20 cellular contexts compared by ENCODE assay signal in genomic region chr7:96284240-96284639, GRCh38.
"Had no signal": no experiment of that assay in that cellular context is flagged by ENCODE, and none has a peak within 500 bp of the region (broad histone marks: within the 10 kb centered on the region; RNA-seq: fewer than 3 reads in every experiment).

No MANE protein-coding gene starts in this region.

- H3K27me3 Mint-ChIP-seq: activated CD4-positive, alpha-beta memory T cell treated with anti-CD3 and anti-CD28 coated beads for 36 hours; activated naive CD8-positive, alpha-beta T cell treated with anti-CD3 and anti-CD28 coated beads, Interleukin-2, amount 10 ng/mL, durations not matched to agents 7 days and 5 days; T-helper 17 cell had no signal

- H3K4me3 Mint-ChIP-seq: activated CD4-positive, alpha-beta memory T cell treated with anti-CD3 and anti-CD28 coated beads for 36 hours; activated naive CD8-positive, alpha-beta T cell treated with anti-CD3 and anti-CD28 coated beads, Interleukin-2, amount 10 ng/mL, durations not matched to agents 7 days and 5 days had no signal

- DNase-seq: activated CD8-positive, alpha-beta memory T cell treated with anti-CD3 and anti-CD28 coated beads for 24 hours; activated effector memory CD4-positive, alpha-beta T cell treated with Interleukin-2 at 50 U/mL for 16 hours; activated naive CD4-positive, alpha-beta T cell; activated naive CD8-positive, alpha-beta T cell treated with anti-CD3 and anti-CD28 coated beads, Interleukin-2, amount 10 ng/mL, durations not matched to agents 7 days and 5 days; activated T-cell treated with anti-CD3 and anti-CD28 coated beads, Interleukin-2, amount 50 U/mL, for 72 hours; adrenal gland; anterior cingulate cortex; cerebellar nuclear complex; MG63; MV-4-11; NCI-H1105; NCI-H1436; NCI-H1694 treated with DMSO at 0.1 percent for 48 hours; NCI-H2081; NCI-H446; NCI-H524; SHP77 treated with DMSO at 0.1 percent for 48 hours; T-helper 17 cell; WERI-Rb-1 had no signal

- H3K27ac Mint-ChIP-seq: activated CD4-positive, alpha-beta memory T cell treated with anti-CD3 and anti-CD28 coated beads for 36 hours had no signal

- ATAC-seq: T-helper 17 cell had no signal
